2 cellular contexts compared by ENCODE assay signal in the genomic region with DNA sequence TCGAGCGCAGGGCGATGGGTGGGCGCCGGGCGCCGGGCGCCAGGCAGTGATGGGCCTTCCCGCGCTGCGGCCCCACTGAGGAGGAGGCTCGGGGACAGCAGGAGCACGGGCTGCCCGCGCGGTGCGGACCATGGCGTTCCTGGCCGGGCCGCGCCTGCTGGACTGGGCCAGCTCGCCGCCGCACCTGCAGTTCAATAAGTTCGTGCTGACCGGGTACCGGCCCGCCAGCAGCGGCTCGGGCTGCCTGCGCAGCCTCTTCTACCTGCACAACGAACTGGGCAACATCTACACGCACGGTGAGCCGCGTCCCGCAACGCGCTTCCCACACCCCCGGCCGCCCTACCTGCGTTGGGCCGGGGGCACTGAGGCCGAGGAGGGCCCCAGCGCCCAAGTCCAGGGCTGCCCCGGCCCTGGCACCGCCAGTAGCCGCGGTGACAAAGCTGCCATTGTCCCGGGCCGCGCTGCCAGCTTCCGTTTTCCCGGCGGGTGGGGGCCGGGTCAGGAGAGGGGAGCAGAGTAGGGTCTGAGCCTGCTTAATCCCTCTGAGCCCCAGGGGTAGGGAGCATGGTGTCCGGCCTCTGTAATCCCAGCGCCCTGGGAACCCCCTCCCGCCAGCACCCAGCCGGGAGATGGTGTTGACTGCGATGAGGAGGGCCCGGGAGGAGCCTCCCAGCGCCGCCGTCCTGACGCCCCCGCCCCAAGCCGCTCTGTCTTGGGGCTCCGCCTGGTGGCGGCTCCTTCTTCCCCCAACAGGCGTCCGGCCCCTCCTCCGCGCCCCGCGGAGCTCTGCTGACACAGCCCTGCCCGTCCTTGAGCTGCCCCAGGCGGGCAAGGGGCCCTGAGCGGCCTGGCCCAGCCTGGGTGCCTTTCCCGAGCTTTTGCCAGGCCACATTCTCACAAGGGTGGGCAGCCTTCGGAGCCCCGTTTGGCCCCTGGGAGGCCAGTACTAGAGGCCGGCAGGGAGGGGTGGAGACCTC.
TF ChIP-seq lines count a peak whose summit lies in the region.

No MANE protein-coding gene starts in this region.

TF ChIP-seq in HEK293T, 16 proteins besides CTCF, POLR2A, EP300 and RAD21:
- no peak for TF ChIP-seq PKNOX1 (IDR thresholded peaks at IDR 0.05)
- 0 out of 2 replicates have a peak, but pooled peaks have one; percentile 23 for TF ChIP-seq HDGF (IDR thresholded peaks at IDR 0.05; ENCODE audit: borderline replicate concordance)
- TF ChIP-seq ARNT (IDR thresholded peaks at IDR 0.05), result no peak
- no peak for TF ChIP-seq FOXM1 (IDR thresholded peaks at IDR 0.05; ENCODE audit: borderline replicate concordance)

TF ChIP-seq in HepG2, 621 proteins besides CTCF, POLR2A, EP300 and RAD21 (continues in another document):
- TF ChIP-seq, protein P1, sequence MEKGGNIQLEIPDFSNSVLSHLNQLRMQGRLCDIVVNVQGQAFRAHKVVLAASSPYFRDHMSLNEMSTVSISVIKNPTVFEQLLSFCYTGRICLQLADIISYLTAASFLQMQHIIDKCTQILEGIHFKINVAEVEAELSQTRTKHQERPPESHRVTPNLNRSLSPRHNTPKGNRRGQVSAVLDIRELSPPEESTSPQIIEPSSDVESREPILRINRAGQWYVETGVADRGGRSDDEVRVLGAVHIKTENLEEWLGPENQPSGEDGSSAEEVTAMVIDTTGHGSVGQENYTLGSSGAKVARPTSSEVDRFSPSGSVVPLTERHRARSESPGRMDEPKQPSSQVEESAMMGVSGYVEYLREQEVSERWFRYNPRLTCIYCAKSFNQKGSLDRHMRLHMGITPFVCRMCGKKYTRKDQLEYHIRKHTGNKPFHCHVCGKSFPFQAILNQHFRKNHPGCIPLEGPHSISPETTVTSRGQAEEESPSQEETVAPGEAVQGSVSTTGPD (CRISPR knock-in tag; IDR thresholded peaks at IDR 0.05), result no peak
- TF ChIP-seq ZNF543 (CRISPR knock-in tag; IDR thresholded peaks at IDR 0.05) (no peak), GPN1 (CRISPR knock-in tag; IDR thresholded peaks at IDR 0.05; ENCODE audit: borderline replicate concordance) (no peak), ZNF749 (CRISPR knock-in tag; IDR thresholded peaks at IDR 0.05; ENCODE audit: borderline replicate concordance) (no peak), ZNF430 (CRISPR knock-in tag; IDR thresholded peaks at IDR 0.05) (peak; percentile 22; the same call in 1 of the 2 replicates), NCOA2 (CRISPR knock-in tag; IDR thresholded peaks at IDR 0.05) (no peak), REPIN1 (CRISPR knock-in tag; IDR thresholded peaks at IDR 0.05; ENCODE audit: borderline replicate concordance, low read depth) (0 out of 2 replicates have a peak, but pooled peaks have one; percentile 24), ZNF766 (CRISPR knock-in tag; IDR thresholded peaks at IDR 0.05; ENCODE audit: borderline replicate concordance) (0 out of 2 replicates have a peak, but pooled peaks have one; percentile 18), DBP (CRISPR knock-in tag; IDR thresholded peaks at IDR 0.05; ENCODE audit: not compliant biosample characterization) (peak; percentile 41), FUBP1 (CRISPR knock-in tag; IDR thresholded peaks at IDR 0.05; ENCODE audit: borderline replicate concordance) (no peak), SOX5 (CRISPR knock-in tag; IDR thresholded peaks at IDR 0.05; ENCODE audit: borderline replicate concordance) (no peak), GPBP1L1 (CRISPR knock-in tag; IDR thresholded peaks at IDR 0.05) (no peak), ZNF138 (CRISPR knock-in tag; IDR thresholded peaks at IDR 0.05; ENCODE audit: low read depth) (no peak), HOXA3 (CRISPR knock-in tag; IDR thresholded peaks at IDR 0.05) (peak; percentile 65; the same call in 1 of the 2 replicates), ZNF180 (CRISPR knock-in tag; IDR thresholded peaks at IDR 0.05; ENCODE audit: borderline replicate concordance, low read depth) (no peak), ISX (CRISPR knock-in tag; conservative IDR thresholded peaks at IDR 0.05) (no peak), HDAC1 (CRISPR knock-in tag; IDR thresholded peaks at IDR 0.05) (peak; percentile 76), E2F2 (CRISPR knock-in tag; IDR thresholded peaks at IDR 0.05; ENCODE audit: borderline replicate concordance) (no peak), ZBTB21 (CRISPR knock-in tag; IDR thresholded peaks at IDR 0.05) (no peak), GABPB1 (CRISPR knock-in tag; IDR thresholded peaks at IDR 0.05) (peak; percentile 73), POLR2G (IDR thresholded peaks at IDR 0.05; ENCODE audit: low read depth, low read length) (peak; percentile 70; the same call in 1 of the 2 replicates), ZNF839 (CRISPR knock-in tag; IDR thresholded peaks at IDR 0.05; ENCODE audit: borderline replicate concordance) (no peak), RBM39 (IDR thresholded peaks at IDR 0.05; ENCODE audit: low read depth, low read length, poor library complexity, severe bottlenecking) (no peak), ZNF234 (CRISPR knock-in tag; conservative IDR thresholded peaks at IDR 0.05) (no peak), ZNF709 (CRISPR knock-in tag; IDR thresholded peaks at IDR 0.05) (no peak; the same call in 1 of the 2 replicates)
- TF ChIP-seq, protein P2, sequence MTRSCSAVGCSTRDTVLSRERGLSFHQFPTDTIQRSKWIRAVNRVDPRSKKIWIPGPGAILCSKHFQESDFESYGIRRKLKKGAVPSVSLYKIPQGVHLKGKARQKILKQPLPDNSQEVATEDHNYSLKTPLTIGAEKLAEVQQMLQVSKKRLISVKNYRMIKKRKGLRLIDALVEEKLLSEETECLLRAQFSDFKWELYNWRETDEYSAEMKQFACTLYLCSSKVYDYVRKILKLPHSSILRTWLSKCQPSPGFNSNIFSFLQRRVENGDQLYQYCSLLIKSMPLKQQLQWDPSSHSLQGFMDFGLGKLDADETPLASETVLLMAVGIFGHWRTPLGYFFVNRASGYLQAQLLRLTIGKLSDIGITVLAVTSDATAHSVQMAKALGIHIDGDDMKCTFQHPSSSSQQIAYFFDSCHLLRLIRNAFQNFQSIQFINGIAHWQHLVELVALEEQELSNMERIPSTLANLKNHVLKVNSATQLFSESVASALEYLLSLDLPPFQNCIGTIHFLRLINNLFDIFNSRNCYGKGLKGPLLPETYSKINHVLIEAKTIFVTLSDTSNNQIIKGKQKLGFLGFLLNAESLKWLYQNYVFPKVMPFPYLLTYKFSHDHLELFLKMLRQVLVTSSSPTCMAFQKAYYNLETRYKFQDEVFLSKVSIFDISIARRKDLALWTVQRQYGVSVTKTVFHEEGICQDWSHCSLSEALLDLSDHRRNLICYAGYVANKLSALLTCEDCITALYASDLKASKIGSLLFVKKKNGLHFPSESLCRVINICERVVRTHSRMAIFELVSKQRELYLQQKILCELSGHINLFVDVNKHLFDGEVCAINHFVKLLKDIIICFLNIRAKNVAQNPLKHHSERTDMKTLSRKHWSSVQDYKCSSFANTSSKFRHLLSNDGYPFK (CRISPR knock-in tag; IDR thresholded peaks at IDR 0.05; ENCODE audit: borderline replicate concordance), result no peak
- TF ChIP-seq, protein P3, sequence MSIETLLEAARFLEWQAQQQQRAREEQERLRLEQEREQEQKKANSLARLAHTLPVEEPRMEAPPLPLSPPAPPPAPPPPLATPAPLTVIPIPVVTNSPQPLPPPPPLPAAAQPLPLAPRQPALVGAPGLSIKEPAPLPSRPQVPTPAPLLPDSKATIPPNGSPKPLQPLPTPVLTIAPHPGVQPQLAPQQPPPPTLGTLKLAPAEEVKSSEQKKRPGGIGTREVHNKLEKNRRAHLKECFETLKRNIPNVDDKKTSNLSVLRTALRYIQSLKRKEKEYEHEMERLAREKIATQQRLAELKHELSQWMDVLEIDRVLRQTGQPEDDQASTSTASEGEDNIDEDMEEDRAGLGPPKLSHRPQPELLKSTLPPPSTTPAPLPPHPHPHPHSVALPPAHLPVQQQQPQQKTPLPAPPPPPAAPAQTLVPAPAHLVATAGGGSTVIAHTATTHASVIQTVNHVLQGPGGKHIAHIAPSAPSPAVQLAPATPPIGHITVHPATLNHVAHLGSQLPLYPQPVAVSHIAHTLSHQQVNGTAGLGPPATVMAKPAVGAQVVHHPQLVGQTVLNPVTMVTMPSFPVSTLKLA (IDR thresholded peaks at IDR 0.05), result no peak
- TF ChIP-seq, protein P4, sequence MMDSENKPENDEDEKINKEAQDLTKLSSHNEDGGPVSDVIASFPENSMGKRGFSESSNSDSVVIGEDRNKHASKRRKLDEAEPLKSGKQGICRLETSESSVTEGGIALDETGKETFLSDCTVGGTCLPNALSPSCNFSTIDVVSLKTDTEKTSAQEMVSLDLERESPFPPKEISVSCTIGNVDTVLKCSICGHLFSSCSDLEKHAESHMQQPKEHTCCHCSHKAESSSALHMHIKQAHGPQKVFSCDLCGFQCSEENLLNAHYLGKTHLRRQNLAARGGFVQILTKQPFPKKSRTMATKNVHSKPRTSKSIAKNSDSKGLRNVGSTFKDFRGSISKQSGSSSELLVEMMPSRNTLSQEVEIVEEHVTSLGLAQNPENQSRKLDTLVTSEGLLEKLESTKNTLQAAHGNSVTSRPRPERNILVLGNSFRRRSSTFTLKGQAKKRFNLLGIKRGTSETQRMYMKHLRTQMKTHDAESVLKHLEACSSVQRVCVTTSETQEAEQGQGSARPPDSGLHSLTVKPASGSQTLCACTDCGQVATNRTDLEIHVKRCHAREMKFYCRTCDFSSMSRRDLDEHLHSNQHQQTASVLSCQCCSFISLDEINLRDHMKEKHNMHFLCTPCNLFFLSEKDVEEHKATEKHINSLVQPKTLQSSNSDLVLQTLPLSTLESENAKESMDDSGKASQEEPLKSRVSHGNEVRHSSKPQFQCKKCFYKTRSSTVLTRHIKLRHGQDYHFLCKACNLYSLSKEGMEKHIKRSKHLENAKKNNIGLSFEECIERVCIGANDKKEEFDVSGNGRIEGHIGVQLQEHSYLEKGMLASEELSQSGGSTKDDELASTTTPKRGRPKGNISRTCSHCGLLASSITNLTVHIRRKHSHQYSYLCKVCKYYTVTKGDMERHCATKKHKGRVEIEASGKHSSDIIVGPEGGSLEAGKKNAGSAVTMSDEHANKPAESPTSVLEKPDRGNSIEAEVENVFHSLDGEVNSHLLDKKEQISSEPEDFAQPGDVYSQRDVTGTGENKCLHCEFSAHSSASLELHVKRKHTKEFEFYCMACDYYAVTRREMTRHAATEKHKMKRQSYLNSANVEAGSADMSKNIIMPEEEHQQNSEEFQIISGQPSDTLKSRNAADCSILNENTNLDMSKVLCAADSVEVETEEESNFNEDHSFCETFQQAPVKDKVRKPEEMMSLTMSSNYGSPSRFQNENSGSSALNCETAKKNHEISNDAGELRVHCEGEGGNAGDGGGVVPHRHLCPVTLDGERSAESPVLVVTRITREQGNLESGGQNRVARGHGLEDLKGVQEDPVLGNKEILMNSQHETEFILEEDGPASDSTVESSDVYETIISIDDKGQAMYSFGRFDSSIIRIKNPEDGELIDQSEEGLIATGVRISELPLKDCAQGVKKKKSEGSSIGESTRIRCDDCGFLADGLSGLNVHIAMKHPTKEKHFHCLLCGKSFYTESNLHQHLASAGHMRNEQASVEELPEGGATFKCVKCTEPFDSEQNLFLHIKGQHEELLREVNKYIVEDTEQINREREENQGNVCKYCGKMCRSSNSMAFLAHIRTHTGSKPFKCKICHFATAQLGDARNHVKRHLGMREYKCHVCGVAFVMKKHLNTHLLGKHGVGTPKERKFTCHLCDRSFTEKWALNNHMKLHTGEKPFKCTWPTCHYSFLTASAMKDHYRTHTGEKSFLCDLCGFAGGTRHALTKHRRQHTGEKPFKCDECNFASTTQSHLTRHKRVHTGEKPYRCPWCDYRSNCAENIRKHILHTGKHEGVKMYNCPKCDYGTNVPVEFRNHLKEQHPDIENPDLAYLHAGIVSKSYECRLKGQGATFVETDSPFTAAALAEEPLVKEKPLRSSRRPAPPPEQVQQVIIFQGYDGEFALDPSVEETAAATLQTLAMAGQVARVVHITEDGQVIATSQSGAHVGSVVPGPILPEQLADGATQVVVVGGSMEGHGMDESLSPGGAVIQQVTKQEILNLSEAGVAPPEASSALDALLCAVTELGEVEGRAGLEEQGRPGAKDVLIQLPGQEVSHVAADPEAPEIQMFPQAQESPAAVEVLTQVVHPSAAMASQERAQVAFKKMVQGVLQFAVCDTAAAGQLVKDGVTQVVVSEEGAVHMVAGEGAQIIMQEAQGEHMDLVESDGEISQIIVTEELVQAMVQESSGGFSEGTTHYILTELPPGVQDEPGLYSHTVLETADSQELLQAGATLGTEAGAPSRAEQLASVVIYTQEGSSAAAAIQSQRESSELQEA (CRISPR knock-in tag; IDR thresholded peaks at IDR 0.05; ENCODE audit: not compliant biosample characterization), result no peak
